ENCODE assay signal across 8 cellular contexts in the genomic region with DNA sequence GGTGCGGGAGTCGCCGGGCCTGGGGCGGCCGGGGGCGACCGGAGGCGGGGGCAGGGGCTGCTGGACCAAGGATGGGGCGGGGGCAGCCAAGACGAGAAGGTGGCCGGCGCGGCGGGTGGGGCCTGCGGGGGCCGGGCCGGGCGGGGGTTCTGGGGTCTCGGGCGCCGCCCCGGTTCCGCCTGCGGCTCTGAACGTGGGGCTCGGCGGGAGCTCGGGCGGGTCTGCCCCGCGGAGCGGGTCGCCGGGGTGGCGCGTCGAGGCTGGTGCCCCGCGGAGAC. TPM values are rescaled to one million over a fixed set of nuclear protein-coding genes. Genes with fewer than 3 reads are reported as not detected.
DNase-seq lines count a peak whose midpoint lies in the region; TF ChIP-seq lines count a peak whose summit lies in the region.

No MANE protein-coding gene starts in this region.

- H3K27ac ChIP-seq in SJSA1, result peak overlapping the region; percentile 52
- peak overlapping the region; percentile 87 to 99 (median 98) for H3K27ac ChIP-seq in esophagus squamous epithelium

- H3K4me1 ChIP-seq in SJSA1 (replicated peaks), result peaks cover 19% of the 10 kb centered on the region
- peaks cover 31 to 60% (median 43%) of the 10 kb centered on the region in 3 donors for H3K4me1 ChIP-seq in esophagus squamous epithelium

- H3K4me3 ChIP-seq in GM06990 (replicated peaks; ENCODE audit: low read depth, low read length) (peak overlapping the region; percentile 84), SJSA1 (peak overlapping the region; percentile 87), esophagus squamous epithelium (peak overlapping the region; percentile 83 to 100 (median 92))

- WGBS in esophagus squamous epithelium, 2 donors, result no CpG with 5 or more reads among the region's 39 CpGs

- no peaks in the 10 kb centered on the region for H3K9me3 Mint-ChIP-seq in progenitor cell of endocrine pancreas (ENCODE audit: low read depth)

- H3K27ac Mint-ChIP-seq in progenitor cell of endocrine pancreas, result no peak overlapping the region

- no peak for TF ChIP-seq POLR2A in esophagus squamous epithelium (IDR thresholded peaks at IDR 0.05)

- H3K36me3 Mint-ChIP-seq in progenitor cell of endocrine pancreas (ENCODE audit: insufficient read depth), result peaks cover 1% of the 10 kb centered on the region

- no peaks in the 10 kb centered on the region for H3K9me3 ChIP-seq in SJSA1 (replicated peaks)
- no peaks in the 10 kb centered on the region for H3K9me3 ChIP-seq in esophagus squamous epithelium

- DNase-seq in GM06990 (ENCODE audit: extremely low read depth, insufficient read length), result no peak
- no peak for DNase-seq in SJSA1 (ENCODE audit: low read depth in 1 of 2, low spot score in 2 of 2)
- no peak for DNase-seq in esophagus squamous epithelium (lab: John Stamatoyannopoulos, UW)
- no peak for DNase-seq in progenitor cell of endocrine pancreas (ENCODE audit: low spot score, unreplicated experiment)
- DNase-seq in C1 segment of cervical spinal cord (lab: John Stamatoyannopoulos, UW), result no peak
- no peak for DNase-seq in posterior cingulate gyrus
- DNase-seq in SK-N-DZ (ENCODE audit: low spot score), result no peak
- DNase-seq in amniotic stem cell (lab: John Stamatoyannopoulos, UW), result no peak

- TF ChIP-seq CTCF in GM06990 (IDR thresholded peaks at IDR 0.05; ENCODE audit: insufficient read depth, low read length, poor library complexity, severe bottlenecking), result no peak
- no peak for TF ChIP-seq CTCF in esophagus squamous epithelium (IDR thresholded peaks at IDR 0.05)
- no peak for TF ChIP-seq CTCF in progenitor cell of endocrine pancreas (IDR thresholded peaks at IDR 0.05; ENCODE audit: unreplicated experiment)

- H3K4me1 Mint-ChIP-seq in progenitor cell of endocrine pancreas (ENCODE audit: low read depth), result peaks cover 15% of the 10 kb centered on the region

- peak overlapping the region; percentile 85 for H3K4me3 Mint-ChIP-seq in progenitor cell of endocrine pancreas (ENCODE audit: low read depth)

- peaks cover 30% of the 10 kb centered on the region for H3K36me3 ChIP-seq in GM06990 (ENCODE audit: control insufficient read depth, insufficient read depth, low read length)
- H3K36me3 ChIP-seq in SJSA1, result peaks cover 49% of the 10 kb centered on the region
- peaks cover 21 to 48% (median 22%) of the 10 kb centered on the region in 3 donors for H3K36me3 ChIP-seq in esophagus squamous epithelium

- H3K27me3 ChIP-seq in GM06990 (replicated peaks; ENCODE audit: control insufficient read depth, insufficient read depth, low read length) (no peaks in the 10 kb centered on the region), SJSA1 (replicated peaks) (no peaks in the 10 kb centered on the region), esophagus squamous epithelium (no peaks in the 10 kb centered on the region)

- no peaks in the 10 kb centered on the region for H3K27me3 Mint-ChIP-seq in progenitor cell of endocrine pancreas

- intact Hi-C loops in esophagus squamous epithelium (cut with DNase I) (loop anchor here (5.0 kb wide), 1 partner anchor 79 kb away; no protein-coding TSS in a partner anchor), posterior cingulate gyrus (cut with DNase I) (loop anchor here (5.0 kb wide), 1 partner anchor 64 kb away; a partner anchor contains a TSS)

RNA-seq across cellular contexts. Expression of a gene that starts 0.2 kb away (rescaled TPM):
- total RNA-seq in SJSA1 (2014; rRNA removed; shearing (Covaris generic)), result 279 and 361 TPM in 2 replicates
- total RNA-seq in esophagus squamous epithelium (100 to 1,000 TPM; 126 to 173 (median 133) TPM), progenitor cell of endocrine pancreas (66.2 and 67.1 TPM in 2 replicates)
- 295 and 299 TPM in 2 replicates for polyA plus RNA-seq in SK-N-DZ (2014; cell fraction: cytosol; rRNA removed)
- polyA plus RNA-seq in SK-N-DZ (2014; cell fraction: nucleus; rRNA removed), result 293 and 298 TPM in 2 replicates
